Comparison of ENCODE assay signal across 28 cellular contexts in the genomic region with DNA sequence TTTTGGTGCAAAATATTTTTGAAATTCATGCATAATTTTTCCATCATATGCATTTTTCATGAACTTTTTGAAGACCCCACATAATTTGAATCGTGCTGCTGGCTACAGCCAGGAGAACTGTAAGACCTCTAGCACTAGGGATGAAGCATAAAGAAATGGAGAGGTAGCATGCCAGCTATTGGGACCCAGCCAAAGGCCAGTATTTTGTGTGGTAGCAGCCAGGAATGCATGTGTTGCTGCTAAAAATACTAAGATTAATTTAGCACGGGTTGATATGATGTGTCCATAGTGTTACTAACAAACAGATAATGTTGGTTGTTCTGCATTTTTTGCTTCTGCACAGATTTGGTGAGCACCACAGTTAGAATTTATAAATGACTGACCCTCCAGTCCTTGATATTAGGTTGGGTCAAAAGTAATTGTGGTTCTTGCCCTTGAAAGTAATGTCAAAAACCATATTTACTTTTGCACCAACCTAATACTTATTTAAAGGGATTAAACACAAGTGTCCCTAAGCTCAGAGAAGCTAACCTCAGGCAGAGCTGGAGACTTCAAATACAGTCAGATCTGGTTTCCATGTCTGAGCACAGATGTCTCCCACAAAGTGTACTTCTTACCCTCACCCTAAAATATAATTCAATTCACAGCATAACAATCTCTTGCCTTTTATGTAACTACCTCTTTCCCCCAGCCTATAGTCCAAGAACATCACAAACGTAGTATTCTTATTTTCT. TPM values are rescaled to one million over a fixed set of nuclear protein-coding genes. Genes with fewer than 3 reads are reported as not detected.
"Had no signal": no experiment of that assay in that cellular context is flagged by ENCODE, and none has a peak within 500 bp of the region (broad histone marks: within the 10 kb centered on the region; RNA-seq: fewer than 3 reads in every experiment).

No MANE protein-coding gene starts in this region.

- H3K4me3 Mint-ChIP-seq: natural killer cell treated with Interleukin-12 subunit alpha and Interleukin-12 subunit beta and Interleukin-15 and Interleukin-18, amount 100 ng/mL, for 72 hours; neural progenitor cell; stimulated activated memory B cell treated with anti-CD40 and anti-IgM and Interleukin-4, amounts not matched to agents 10 μg/mL and 1 μg/mL and 100 μg/mL, for 72 hours; stimulated activated naive CD8-positive, alpha-beta T cell treated with anti-CD3 and anti-CD28 coated beads, Interleukin-15, Interleukin-2, amounts not matched to agents 100 ng/mL and 50 ng/mL, for 24 hours had no signal

- H3K9ac ChIP-seq: neural progenitor cell had no signal

- H3K9me3 ChIP-seq: gastrocnemius medialis, pancreas, right lobe of liver, tibial artery, upper lobe of left lung, uterus had no signal

- H3K4me3 ChIP-seq: coronary artery, gastrocnemius medialis, neural progenitor cell, pancreas, right lobe of liver, spleen, tibial artery, upper lobe of left lung, uterus had no signal

- H3K36me3 ChIP-seq: gastrocnemius medialis, neural progenitor cell, pancreas, right lobe of liver, spleen, tibial artery, upper lobe of left lung, uterus had no signal

- H3K27me3 ChIP-seq: gastrocnemius medialis, neural progenitor cell, pancreas, right lobe of liver, spleen, tibial artery, upper lobe of left lung, uterus had no signal

- H3K9me3 Mint-ChIP-seq: neural progenitor cell; stimulated activated naive CD8-positive, alpha-beta T cell treated with anti-CD3 and anti-CD28 coated beads, Interleukin-15, Interleukin-2, amounts not matched to agents 100 ng/mL and 50 ng/mL, for 24 hours had no signal

- FAIRE-seq: kidney, pancreas had no signal

- H3K4me1 Mint-ChIP-seq: neural progenitor cell; stimulated activated memory B cell treated with anti-CD40 and anti-IgM and Interleukin-4, amounts not matched to agents 10 μg/mL and 1 μg/mL and 100 μg/mL, for 72 hours had no signal

- H3K27ac Mint-ChIP-seq: natural killer cell treated with Interleukin-12 subunit alpha and Interleukin-12 subunit beta and Interleukin-15 and Interleukin-18, amount 100 ng/mL, for 72 hours; neural progenitor cell; progenitor cell of endocrine pancreas; stimulated activated memory B cell treated with anti-CD40 and anti-IgM and Interleukin-4, amounts not matched to agents 10 μg/mL and 1 μg/mL and 100 μg/mL, for 72 hours; stimulated activated naive CD8-positive, alpha-beta T cell treated with anti-CD3 and anti-CD28 coated beads, Interleukin-15, Interleukin-2, amounts not matched to agents 100 ng/mL and 50 ng/mL, for 24 hours had no signal

- H3K4me1 ChIP-seq: gastrocnemius medialis, neural progenitor cell, pancreas, spleen, tibial artery, upper lobe of left lung, uterus had no signal

- H3K27me3 Mint-ChIP-seq: stimulated activated memory B cell treated with anti-CD40 and anti-IgM and Interleukin-4, amounts not matched to agents 10 μg/mL and 1 μg/mL and 100 μg/mL, for 72 hours; stimulated activated naive CD8-positive, alpha-beta T cell treated with anti-CD3 and anti-CD28 coated beads, Interleukin-15, Interleukin-2, amounts not matched to agents 100 ng/mL and 50 ng/mL, for 24 hours had no signal

- H3K36me3 Mint-ChIP-seq: natural killer cell treated with Interleukin-12 subunit alpha and Interleukin-12 subunit beta and Interleukin-15 and Interleukin-18, amount 100 ng/mL, for 72 hours; neural progenitor cell; stimulated activated memory B cell treated with anti-CD40 and anti-IgM and Interleukin-4, amounts not matched to agents 10 μg/mL and 1 μg/mL and 100 μg/mL, for 72 hours had no signal

- DNase-seq: effector CD4-positive, alpha-beta T cell; gastrocnemius medialis; kidney; left colon; mammary epithelial cell; nucleus accumbens; pancreas; right lobe of liver; spleen; stimulated activated CD4-positive, alpha-beta T cell treated with anti-CD3 and anti-CD28 coated beads, Interleukin-15, amount 100 ng/mL, for 24 hours; stimulated activated CD4-positive, alpha-beta T cell treated with anti-CD3 and anti-CD28 coated beads, Interleukin-1b, Interleukin-23, amount 100 ng/mL, for 48 hours; stimulated activated CD4-positive, alpha-beta T cell treated with anti-CD3 and anti-CD28 coated beads, Interleukin-4, amount 100 ng/mL, for 24 hours; tibial artery; upper lobe of left lung; uterus had no signal

- H2AFZ ChIP-seq: neural progenitor cell had no signal

- H3K4me2 ChIP-seq: neural progenitor cell had no signal

- ATAC-seq: gastrocnemius medialis; left colon; natural killer cell treated with Interleukin-12 subunit alpha and Interleukin-12 subunit beta and Interleukin-15 and Interleukin-18, amount 100 ng/mL, for 72 hours; pancreas; right lobe of liver; stimulated activated memory B cell treated with anti-CD40 and anti-IgM and Interleukin-4, amounts not matched to agents 10 μg/mL and 1 μg/mL and 100 μg/mL, for 72 hours had no signal

- H3K27ac ChIP-seq: coronary artery, gastrocnemius medialis, neural progenitor cell, pancreas, right lobe of liver, spleen, tibial artery, upper lobe of left lung, uterus had no signal

RNA-seq across cellular contexts. Expression of a gene that starts 54.1 kb away (rescaled TPM):
- total RNA-seq: chondrocyte; dermis microvascular lymphatic vessel endothelial cell; fibroblast of lung; gastrocnemius medialis; kidney; lower leg skin; mammary epithelial cell; mesenteric fat pad; mononuclear cell; natural killer cell treated with Interleukin-12 subunit alpha and Interleukin-12 subunit beta and Interleukin-15 and Interleukin-18, amount 100 ng/mL, for 72 hours; pancreas; progenitor cell of endocrine pancreas; right lobe of liver; spleen; temporal lobe; upper lobe of left lung; uterus had no signal
